ENCODE assay signal across 17 cellular contexts in genomic region chr1:64950284-64950809, GRCh38. TPM values are rescaled to one million over a fixed set of nuclear protein-coding genes. Genes with fewer than 3 reads are reported as not detected.
DNase-seq lines count a peak whose midpoint lies in the region; ATAC-seq and TF ChIP-seq lines count a peak whose summit lies in the region.
"Had no signal": no experiment of that assay in that cellular context is flagged by ENCODE, and none has a peak within 500 bp of the region (broad histone marks: within the 10 kb centered on the region; RNA-seq: fewer than 3 reads in every experiment).

No MANE protein-coding gene starts in this region.

- H3K56ac ChIP-seq in H9 (ENCODE audit: insufficient read length, low read depth, low read length), result no peak overlapping the region

- no peak overlapping the region for H3K14ac ChIP-seq in H9 (ENCODE audit: insufficient read depth, low read length)

- H2BK20ac ChIP-seq in H9 (ENCODE audit: low read depth, low read length, poor library complexity, severe bottlenecking), result no peak overlapping the region

- peaks cover 68% of the 10 kb centered on the region for H3K4me1 Mint-ChIP-seq in activated CD4-positive, alpha-beta T cell treated with anti-CD3 and anti-CD28 coated beads, Interleukin-2, amount 10 ng/mL, durations not matched to agents 7 days and 5 days
- H3K4me1 Mint-ChIP-seq in H9, result peaks cover 13 to 16% of the 10 kb centered on the region in 2 experiments
- peaks cover 52% of the 10 kb centered on the region for H3K4me1 Mint-ChIP-seq in activated naive CD8-positive, alpha-beta T cell treated with anti-CD3 and anti-CD28 coated beads, Interleukin-2, amount 10 ng/mL, durations not matched to agents 7 days and 5 days
- peaks cover 53 to 57% of the 10 kb centered on the region in 2 donors for H3K4me1 Mint-ChIP-seq in natural killer cell treated with Interleukin-12 subunit alpha and Interleukin-12 subunit beta and Interleukin-15 and Interleukin-18, amount 100 ng/mL, for 72 hours (ENCODE audit: low read depth in 2 of 2)

- H3K9me3 Mint-ChIP-seq in activated CD4-positive, alpha-beta T cell treated with anti-CD3 and anti-CD28 coated beads, Interleukin-2, amount 10 ng/mL, durations not matched to agents 7 days and 5 days, result no peaks in the 10 kb centered on the region
- no peaks in the 10 kb centered on the region for H3K9me3 Mint-ChIP-seq in H9
- no peaks in the 10 kb centered on the region for H3K9me3 Mint-ChIP-seq in activated naive CD8-positive, alpha-beta T cell treated with anti-CD3 and anti-CD28 coated beads, Interleukin-2, amount 10 ng/mL, durations not matched to agents 7 days and 5 days
- H3K9me3 Mint-ChIP-seq in natural killer cell treated with Interleukin-12 subunit alpha and Interleukin-12 subunit beta and Interleukin-15 and Interleukin-18, amount 100 ng/mL, for 72 hours, result no peaks in the 10 kb centered on the region
- H3K9me3 Mint-ChIP-seq: endodermal cell had no signal

- no peak overlapping the region for H3T11ph ChIP-seq in H9 (ENCODE audit: low read length)

- no peak overlapping the region for H2BK12ac ChIP-seq in H9 (ENCODE audit: insufficient read length, low read depth, low read length)

- H4K8ac ChIP-seq in H9 (replicated peaks; ENCODE audit: insufficient read length, low read depth, low read length), result no peak overlapping the region

- no peak overlapping the region for H3K4ac ChIP-seq in H9 (ENCODE audit: low read depth, low read length)

- peak overlapping the region; percentile 16 for H3K27ac Mint-ChIP-seq in activated CD4-positive, alpha-beta T cell treated with anti-CD3 and anti-CD28 coated beads, Interleukin-2, amount 10 ng/mL, durations not matched to agents 7 days and 5 days
- H3K27ac Mint-ChIP-seq in H9, result 0 out of 7 replicates have a peak overlapping the region, but pooled peaks of 2 of the 3 experiments have one; percentile 3 to 44
- H3K27ac Mint-ChIP-seq in activated naive CD8-positive, alpha-beta T cell treated with anti-CD3 and anti-CD28 coated beads, Interleukin-2, amount 10 ng/mL, durations not matched to agents 7 days and 5 days, result peak overlapping the region; percentile 56
- peak overlapping the region in 1 of 2 donors; percentile 82 for H3K27ac Mint-ChIP-seq in natural killer cell treated with Interleukin-12 subunit alpha and Interleukin-12 subunit beta and Interleukin-15 and Interleukin-18, amount 100 ng/mL, for 72 hours
- H3K27ac Mint-ChIP-seq: endodermal cell had no signal

- H2BK15ac ChIP-seq in H9 (ENCODE audit: low read depth, low read length), result no peak overlapping the region

- H3K23ac ChIP-seq in H9 (ENCODE audit: insufficient read length, low read depth, low read length), result no peak overlapping the region

- H3K9me3 ChIP-seq in H9 (ENCODE audit: control insufficient read depth, low read depth, low read length), result no peaks in the 10 kb centered on the region

- no peak overlapping the region for H2AK5ac ChIP-seq in H9 (ENCODE audit: insufficient read length, low read length)

- H3K27me3 ChIP-seq in H9 (ENCODE audit: insufficient read depth, low read length), result no peaks in the 10 kb centered on the region

- H3K23me2 ChIP-seq in H9 (ENCODE audit: insufficient read length, low read depth, low read length, poor library complexity, severe bottlenecking), result no peaks in the 10 kb centered on the region

- H3K27me3 Mint-ChIP-seq in activated CD4-positive, alpha-beta T cell treated with anti-CD3 and anti-CD28 coated beads, Interleukin-2, amount 10 ng/mL, durations not matched to agents 7 days and 5 days, result no peaks in the 10 kb centered on the region
- H3K27me3 Mint-ChIP-seq in H9 (ENCODE audit: low read depth), result no peaks in the 10 kb centered on the region
- no peaks in the 10 kb centered on the region for H3K27me3 Mint-ChIP-seq in activated naive CD8-positive, alpha-beta T cell treated with anti-CD3 and anti-CD28 coated beads, Interleukin-2, amount 10 ng/mL, durations not matched to agents 7 days and 5 days
- no peaks in the 10 kb centered on the region for H3K27me3 Mint-ChIP-seq in natural killer cell treated with Interleukin-12 subunit alpha and Interleukin-12 subunit beta and Interleukin-15 and Interleukin-18, amount 100 ng/mL, for 72 hours

- no peak for DNase-seq in activated CD4-positive, alpha-beta T cell treated with anti-CD3 and anti-CD28 coated beads, Interleukin-2, amount 10 ng/mL, durations not matched to agents 7 days and 5 days
- no peak for DNase-seq in activated CD4-positive, alpha-beta T cell treated with anti-CD3 and anti-CD28 coated beads, Interleukin-2, amount 50 U/mL, for 1 hour
- DNase-seq in H9, result no peak
- no peak for DNase-seq in activated naive CD8-positive, alpha-beta T cell treated with anti-CD3 and anti-CD28 coated beads, Interleukin-2, amount 10 ng/mL, durations not matched to agents 7 days and 5 days
- no peak for DNase-seq in natural killer cell treated with Interleukin-12 subunit alpha and Interleukin-12 subunit beta and Interleukin-15 and Interleukin-18, amount 100 ng/mL, for 72 hours (ENCODE audit: low spot score)
- DNase-seq in SK-N-DZ (ENCODE audit: low spot score), result no peak
- no peak for DNase-seq in DMS153 (lab: John Stamatoyannopoulos, UW)
- DNase-seq: central memory CD4-positive, alpha-beta T cell; endodermal cell; NCI-H1105 treated with DMSO at 0.1 percent for 48 hours; NCI-H2227 treated with DMSO at 0.1 percent for 48 hours; SHP77 treated with DMSO at 0.1 percent for 48 hours; stimulated activated naive CD4-positive, alpha-beta T cell; T1000 had no signal

- H4K91ac ChIP-seq in H9 (ENCODE audit: insufficient read length, low read depth, low read length), result no peak overlapping the region

- H3K9ac ChIP-seq in H9 (ENCODE audit: extremely low read depth, insufficient read length, low read length), result no peak overlapping the region
- H3K9ac ChIP-seq: parathyroid adenoma had no signal

- peaks cover 5% of the 10 kb centered on the region for H3K36me3 Mint-ChIP-seq in activated CD4-positive, alpha-beta T cell treated with anti-CD3 and anti-CD28 coated beads, Interleukin-2, amount 10 ng/mL, durations not matched to agents 7 days and 5 days (ENCODE audit: low read depth)
- no peaks in the 10 kb centered on the region for H3K36me3 Mint-ChIP-seq in H9 (ENCODE audit: insufficient read depth in 1 of 3, low read depth in 3 of 3)
- H3K36me3 Mint-ChIP-seq in activated naive CD8-positive, alpha-beta T cell treated with anti-CD3 and anti-CD28 coated beads, Interleukin-2, amount 10 ng/mL, durations not matched to agents 7 days and 5 days, result peaks cover 4% of the 10 kb centered on the region
- no peaks in the 10 kb centered on the region for H3K36me3 Mint-ChIP-seq in natural killer cell treated with Interleukin-12 subunit alpha and Interleukin-12 subunit beta and Interleukin-15 and Interleukin-18, amount 100 ng/mL, for 72 hours

- no peak overlapping the region for H3K4me2 ChIP-seq in H9 (ENCODE audit: insufficient read depth, insufficient read length, low read length)

- ATAC-seq in activated naive CD8-positive, alpha-beta T cell treated with anti-CD3 and anti-CD28 coated beads, Interleukin-2, amount 10 ng/mL, durations not matched to agents 7 days and 5 days (ENCODE audit: low read depth), result no peak
- no peak for ATAC-seq in natural killer cell treated with Interleukin-12 subunit alpha and Interleukin-12 subunit beta and Interleukin-15 and Interleukin-18, amount 100 ng/mL, for 72 hours
- no peak for ATAC-seq in HG03196 (IDR thresholded peaks at IDR 0.05; ENCODE audit: unreplicated experiment)
- ATAC-seq: left lobe of liver had no signal

- no peak overlapping the region for H3K18ac ChIP-seq in H9 (ENCODE audit: insufficient read length, low read depth, low read length)

- WGBS in H9 (ENCODE audit: extremely low coverage, insufficient read length, low lambda C conversion rate), result no CpG with 5 or more reads among the region's 6 CpGs

- POLR2A ChIA-PET in activated CD4-positive, alpha-beta T cell treated with anti-CD3 and anti-CD28 coated beads, Interleukin-2, amount 10 ng/mL, durations not matched to agents 7 days and 5 days (lab: Charles Lee), result no interaction called here
- POLR2A ChIA-PET in activated naive CD8-positive, alpha-beta T cell treated with anti-CD3 and anti-CD28 coated beads, Interleukin-2, amount 10 ng/mL, durations not matched to agents 7 days and 5 days (lab: Charles Lee), result no interaction called here

- no peak overlapping the region for H2BK120ac ChIP-seq in H9 (ENCODE audit: low read depth, low read length, poor library complexity, severe bottlenecking)

- H4K20me1 ChIP-seq in H9 (ENCODE audit: control insufficient read depth, insufficient read depth, insufficient read length), result no peaks in the 10 kb centered on the region

- H3K79me1 ChIP-seq in H9 (ENCODE audit: insufficient read depth, low read depth, low read length, poor library complexity, severe bottlenecking), result no peaks in the 10 kb centered on the region

- no peak overlapping the region for H2AFZ ChIP-seq in H9 (ENCODE audit: low read length)
- H2AFZ ChIP-seq: parathyroid adenoma had no signal

- no peak overlapping the region for H3K27ac ChIP-seq in H9 (ENCODE audit: insufficient read length, low read depth, low read length)
- H3K27ac ChIP-seq: parathyroid adenoma had no signal

- H4K5ac ChIP-seq in H9 (ENCODE audit: insufficient read length, low read depth, low read length), result no peak overlapping the region

- no peak for TF ChIP-seq CTCF in H9 (conservative IDR thresholded peaks at IDR 0.05)

- H3K4me1 ChIP-seq in H9 (ENCODE audit: insufficient read depth, low read length), result no peaks in the 10 kb centered on the region

- no peaks in the 10 kb centered on the region; the same call in 1 of the 2 replicates for H3K79me2 ChIP-seq in H9 (ENCODE audit: insufficient read depth, low read length)

- CTCF ChIA-PET in activated CD4-positive, alpha-beta T cell treated with anti-CD3 and anti-CD28 coated beads, Interleukin-2, amount 10 ng/mL, durations not matched to agents 7 days and 5 days (lab: Charles Lee), result no interaction called here

- no peak overlapping the region for H3K4me3 Mint-ChIP-seq in activated CD4-positive, alpha-beta T cell treated with anti-CD3 and anti-CD28 coated beads, Interleukin-2, amount 10 ng/mL, durations not matched to agents 7 days and 5 days
- no peak overlapping the region; a peak in 1 of 5 replicates for H3K4me3 Mint-ChIP-seq in H9
- H3K4me3 Mint-ChIP-seq in activated naive CD8-positive, alpha-beta T cell treated with anti-CD3 and anti-CD28 coated beads, Interleukin-2, amount 10 ng/mL, durations not matched to agents 7 days and 5 days, result no peak overlapping the region
- peak overlapping the region; percentile 68 for H3K4me3 Mint-ChIP-seq in natural killer cell treated with Interleukin-12 subunit alpha and Interleukin-12 subunit beta and Interleukin-15 and Interleukin-18, amount 100 ng/mL, for 72 hours
- H3K4me3 Mint-ChIP-seq: endodermal cell had no signal

- H2BK5ac ChIP-seq in H9 (ENCODE audit: insufficient read length, low read length), result no peak overlapping the region

RNA-seq across cellular contexts. Expression of gene JAK1, which starts 16.0 kb away (rescaled TPM):
- total RNA-seq in activated CD4-positive, alpha-beta T cell treated with anti-CD3 and anti-CD28 coated beads, Interleukin-2, amount 10 ng/mL, durations not matched to agents 7 days and 5 days, result 100 to 1,000 TPM; 198 to 212 TPM
- 11.0 and 12.8 TPM in 2 replicates for total RNA-seq in H9 (2021)
- total RNA-seq in activated naive CD8-positive, alpha-beta T cell treated with anti-CD3 and anti-CD28 coated beads, Interleukin-2, amount 10 ng/mL, durations not matched to agents 7 days and 5 days, result 100 to 1,000 TPM; 213 to 236 TPM
- 100 to 1,000 TPM; 132 to 198 TPM for total RNA-seq in natural killer cell treated with Interleukin-12 subunit alpha and Interleukin-12 subunit beta and Interleukin-15 and Interleukin-18, amount 100 ng/mL, for 72 hours
- 12.5 and 14.3 TPM in 2 replicates for polyA plus RNA-seq in SK-N-DZ (2014; cell fraction: cytosol; rRNA removed)
- 8.6 and 11.8 TPM in 2 replicates for polyA plus RNA-seq in SK-N-DZ (2014; cell fraction: nucleus; rRNA removed)
